In genomic region chr6:51675020-51675419, GRCh38 we compare ENCODE assay signal across 25 cellular contexts.
"Had no signal": no experiment of that assay in that cellular context is flagged by ENCODE, and none has a peak within 500 bp of the region (broad histone marks: within the 10 kb centered on the region; RNA-seq: fewer than 3 reads in every experiment).

No MANE protein-coding gene starts in this region.

- H3K27ac Mint-ChIP-seq: naive thymus-derived CD4-positive, alpha-beta T cell; nephron; stimulated activated effector memory CD8-positive, alpha-beta T cell treated with anti-CD3 and anti-CD28 coated beads, Interleukin-12 subunit alpha, Interleukin-12 subunit beta, amount 100 ng/mL, for 72 hours had no signal

- H3K4me3 ChIP-seq: esophagus squamous epithelium, heart right ventricle, left lung, right atrium auricular region, sigmoid colon, stomach, thyroid gland, vagina had no signal

- H3K36me3 Mint-ChIP-seq: stimulated activated effector memory CD8-positive, alpha-beta T cell treated with anti-CD3 and anti-CD28 coated beads, Interleukin-12 subunit alpha, Interleukin-12 subunit beta, amount 100 ng/mL, for 72 hours had no signal

- H2AFZ ChIP-seq: parathyroid adenoma had no signal

- H3K4me1 ChIP-seq: parathyroid adenoma, right atrium auricular region, thyroid gland, vagina had no signal

- H3K79me2 ChIP-seq: parathyroid adenoma had no signal

- H3K27me3 ChIP-seq: esophagus squamous epithelium, heart right ventricle, left lung, right atrium auricular region, sigmoid colon, stomach, thyroid gland, vagina had no signal

- H3K27ac ChIP-seq: esophagus squamous epithelium, heart right ventricle, left lung, parathyroid adenoma, right atrium auricular region, sigmoid colon, stomach, thyroid gland, vagina had no signal

- H3K4me3 Mint-ChIP-seq: naive thymus-derived CD4-positive, alpha-beta T cell; nephron; stimulated activated effector memory CD8-positive, alpha-beta T cell treated with anti-CD3 and anti-CD28 coated beads, Interleukin-12 subunit alpha, Interleukin-12 subunit beta, amount 100 ng/mL, for 72 hours had no signal

- H3K27me3 Mint-ChIP-seq: progenitor cell of endocrine pancreas had no signal

- H3K9ac ChIP-seq: parathyroid adenoma had no signal

- ATAC-seq: left cardiac atrium; left lung; naive thymus-derived CD4-positive, alpha-beta T cell; stimulated activated effector memory CD8-positive, alpha-beta T cell treated with anti-CD3 and anti-CD28 coated beads, Interleukin-12 subunit alpha, Interleukin-12 subunit beta, amount 100 ng/mL, for 72 hours had no signal

- H3K9me3 ChIP-seq: esophagus squamous epithelium, right atrium auricular region, sigmoid colon, stomach, thyroid gland, vagina had no signal

- DNase-seq: dermis blood vessel endothelial cell; effector memory CD4-positive, alpha-beta T cell; erythroblast; esophagus squamous epithelium; foreskin melanocyte; heart right ventricle; hippocampal formation; left cardiac atrium; left lung; mesenchymal stem cell; midbrain; naive thymus-derived CD4-positive, alpha-beta T cell; sigmoid colon; stimulated activated CD4-positive, alpha-beta T cell treated with anti-CD3 and anti-CD28 coated beads, Interleukin-2, amount 100 ng/mL, for 24 hours; stimulated activated CD4-positive, alpha-beta T cell treated with anti-CD3 and anti-CD28 coated beads, Interleukin-4, amount 100 ng/mL, for 24 hours; stimulated activated naive CD4-positive, alpha-beta T cell treated with Interleukin-2 at 50 U/mL for 16 hours; stomach; thyroid gland; trophoblast cell had no signal

- H3K36me3 ChIP-seq: esophagus squamous epithelium, heart right ventricle, left lung, right atrium auricular region, sigmoid colon, stomach, thyroid gland, vagina had no signal

- H3K4me1 Mint-ChIP-seq: naive thymus-derived CD4-positive, alpha-beta T cell; nephron; stimulated activated effector memory CD8-positive, alpha-beta T cell treated with anti-CD3 and anti-CD28 coated beads, Interleukin-12 subunit alpha, Interleukin-12 subunit beta, amount 100 ng/mL, for 72 hours had no signal
